Comparison of ENCODE assay signal across 9 cellular contexts in genomic region chr11:69683764-69684333, GRCh38. TPM values are rescaled to one million over a fixed set of nuclear protein-coding genes. Genes with fewer than 3 reads are reported as not detected.
A peak's percentile ranks its signal among the peaks of the same experiment; 100 is the strongest.
DNase-seq lines count a peak whose midpoint lies in the region; TF ChIP-seq lines count a peak whose summit lies in the region.
"Had no signal": no experiment of that assay in that cellular context is flagged by ENCODE, and none has a peak within 500 bp of the region (broad histone marks: within the 10 kb centered on the region; RNA-seq: fewer than 3 reads in every experiment).

No MANE protein-coding gene starts in this region.

- no peak for TF ChIP-seq POLR2A in NB4 (IDR thresholded peaks at IDR 0.05; ENCODE audit: extremely low read depth, insufficient read length)

- H3K36me3 ChIP-seq in colonic mucosa = no peaks in the 10 kb centered on the region

- no peak overlapping the region for H3K27ac ChIP-seq in colonic mucosa

- peaks cover 9% of the 10 kb centered on the region for H3K4me1 Mint-ChIP-seq in activated naive CD8-positive, alpha-beta T cell treated with anti-CD3 and anti-CD28 coated beads for 36 hours

- H3K36me3 Mint-ChIP-seq in activated naive CD8-positive, alpha-beta T cell treated with anti-CD3 and anti-CD28 coated beads for 36 hours = no peaks in the 10 kb centered on the region

- peak; percentile 29 for TF ChIP-seq CTCF in GM12865 (IDR thresholded peaks at IDR 0.05; ENCODE audit: insufficient read depth, low read depth, low read length, missing control alignments)
- TF ChIP-seq CTCF in NB4 (IDR thresholded peaks at IDR 0.05; ENCODE audit: low read depth, low read length) = peak; percentile 48
- peak; percentile 39 for TF ChIP-seq CTCF in colonic mucosa (IDR thresholded peaks at IDR 0.05)

- no peaks in the 10 kb centered on the region for H3K9me3 ChIP-seq in colonic mucosa

- no peak overlapping the region for H3K4me3 ChIP-seq in GM12865 (ENCODE audit: low read depth, low read length)
- no peak overlapping the region for H3K4me3 ChIP-seq in NB4 (ENCODE audit: low read depth, low read length)
- no peak overlapping the region for H3K4me3 ChIP-seq in colonic mucosa

- intact Hi-C loops in colonic mucosa (cut with DNase I) (loop anchor here (2.0 kb wide), 1 partner anchor 205 kb away; no protein-coding TSS in a partner anchor), posterior vena cava (cut with DNase I) (loop anchor here in 1 of 2 donors (2.0 kb wide), 1 partner anchor 511 kb away; no protein-coding TSS in a partner anchor)

- H3K9me3 Mint-ChIP-seq in activated naive CD8-positive, alpha-beta T cell treated with anti-CD3 and anti-CD28 coated beads for 36 hours = no peaks in the 10 kb centered on the region

- no peak overlapping the region for H3K4me3 Mint-ChIP-seq in activated naive CD8-positive, alpha-beta T cell treated with anti-CD3 and anti-CD28 coated beads for 36 hours

- DNase-seq in GM12865 (ENCODE audit: low read depth) = no peak
- DNase-seq in NB4 (ENCODE audit: low read depth) = peak; percentile 55
- no peak for DNase-seq in colonic mucosa
- DNase-seq in posterior vena cava (ENCODE audit: low spot score) = peak; percentile 51
- no peak for DNase-seq in NCI-H187 treated with DMSO at 0.1 percent for 48 hours (lab: John Stamatoyannopoulos, UW)
- no peak for DNase-seq in SIG-M5 treated with dmso at 0.1 percent for 504 hours (lab: John Stamatoyannopoulos, UW; ENCODE audit: unreplicated experiment)
- DNase-seq in activated naive CD8-positive, alpha-beta T cell treated with anti-CD3 and anti-CD28 coated beads for 36 hours = no peak
- no peak for DNase-seq in central memory CD4-positive, alpha-beta T cell
- DNase-seq: stimulated activated CD4-positive, alpha-beta T cell treated with anti-CD3 and anti-CD28 coated beads, Interleukin-2, amount 100 ng/mL, for 24 hours had no signal

- no peak overlapping the region for H3K27ac Mint-ChIP-seq in activated naive CD8-positive, alpha-beta T cell treated with anti-CD3 and anti-CD28 coated beads for 36 hours

- peaks cover 31% of the 10 kb centered on the region for H3K27me3 Mint-ChIP-seq in activated naive CD8-positive, alpha-beta T cell treated with anti-CD3 and anti-CD28 coated beads for 36 hours

- H3K4me1 ChIP-seq in colonic mucosa = no peaks in the 10 kb centered on the region

- no peak overlapping the region for H3K9ac ChIP-seq in colonic mucosa (ENCODE audit: low read depth in 2 of 2, low read length in 2 of 2)

- no peaks in the 10 kb centered on the region for H3K27me3 ChIP-seq in colonic mucosa

RNA-seq across cellular contexts. Expression of gene LTO1, which starts 8.7 kb away (rescaled TPM):
- total RNA-seq in colonic mucosa (10 to 100 TPM; 11.3 to 20.0 TPM), posterior vena cava (10 to 100 TPM; 17.2 to 18.5 TPM)
- total RNA-seq in activated naive CD8-positive, alpha-beta T cell treated with anti-CD3 and anti-CD28 coated beads for 36 hours = 10 to 100 TPM; 18.7 to 21.8 TPM

RNA-seq across cellular contexts. Expression of gene FGF19, which starts 20.0 kb away (rescaled TPM):
- total RNA-seq in colonic mucosa (under 1 TPM in 1 of 2 donors, not detected in 1; 0.22 TPM), posterior vena cava (not detected)
- total RNA-seq in activated naive CD8-positive, alpha-beta T cell treated with anti-CD3 and anti-CD28 coated beads for 36 hours = not detected

RNA-seq across cellular contexts. Expression of gene CCND1, which starts 42.9 kb away (rescaled TPM):
- total RNA-seq in colonic mucosa (10 to 100 TPM; 59.7 to 94.6 TPM), posterior vena cava (100 to 1,000 TPM in 1 of 2 donors, 10 to 100 TPM in 1; 65.8 to 100 TPM)
- total RNA-seq in activated naive CD8-positive, alpha-beta T cell treated with anti-CD3 and anti-CD28 coated beads for 36 hours = 1 to 10 TPM; 2.4 to 3.2 TPM

Comparison
In these comparisons a context has a peak if more than half of its experiments do, and no peak if none do; other contexts are left out.
1. DNase-seq: peak in NB4 (single experiment) and posterior vena cava (single experiment); none in GM12865 (single experiment), colonic mucosa (single experiment), NCI-H187 treated with DMSO at 0.1 percent for 48 hours (single experiment), SIG-M5 treated with dmso at 0.1 percent for 504 hours (single experiment), activated naive CD8-positive, alpha-beta T cell treated with anti-CD3 and anti-CD28 coated beads for 36 hours (single experiment) and central memory CD4-positive, alpha-beta T cell (single experiment).
2. RNA of gene CCND1, which starts 42.9 kb away (total RNA-seq): 65.8 to 100 TPM in posterior vena cava and 59.7 to 94.6 TPM in colonic mucosa; 2.4 to 3.2 TPM in activated naive CD8-positive, alpha-beta T cell treated with anti-CD3 and anti-CD28 coated beads for 36 hours; every median in the first group is over 10 times any median in the second.
3. Peak in every context shown above with its lines, with median percentiles within 50 percentile points of each other: CTCF ChIP-seq.